ENCODE assay signal across 10 cellular contexts in genomic region chr13:73998631-73999030, GRCh38.
DNase-seq lines count a peak whose midpoint lies in the region; ATAC-seq, FAIRE-seq and TF ChIP-seq lines count a peak whose summit lies in the region.
"Had no signal": no experiment of that assay in that cellular context is flagged by ENCODE, and none has a peak within 500 bp of the region (broad histone marks: within the 10 kb centered on the region; RNA-seq: fewer than 3 reads in every experiment).

No MANE protein-coding gene starts in this region.

- POLR2A ChIA-PET in activated CD8-positive, alpha-beta T cell treated with anti-CD3 and anti-CD28 coated beads for 36 hours (lab: Charles Lee), result no interaction called here
- POLR2A ChIA-PET in activated CD8-positive, alpha-beta T cell treated with anti-CD3 and anti-CD28 coated beads, Interleukin-2, amount 10 ng/mL, durations not matched to agents 7 days and 5 days (lab: Charles Lee), result no interaction called here

- peaks cover 46% of the 10 kb centered on the region for H3K4me1 Mint-ChIP-seq in activated CD8-positive, alpha-beta T cell treated with anti-CD3 and anti-CD28 coated beads for 36 hours (ENCODE audit: low read depth)
- peaks cover 9% of the 10 kb centered on the region for H3K4me1 Mint-ChIP-seq in activated CD8-positive, alpha-beta T cell treated with anti-CD3 and anti-CD28 coated beads, Interleukin-2, amount 10 ng/mL, durations not matched to agents 7 days and 5 days (ENCODE audit: low read depth)
- H3K4me1 Mint-ChIP-seq in neural progenitor cell, result peaks cover 8% of the 10 kb centered on the region

- no peak for FAIRE-seq in GM12891 (lab: Jason Lieb, UNC)

- H3K27ac Mint-ChIP-seq in activated CD8-positive, alpha-beta T cell treated with anti-CD3 and anti-CD28 coated beads for 36 hours, result peak overlapping the region; percentile 53
- H3K27ac Mint-ChIP-seq in activated CD8-positive, alpha-beta T cell treated with anti-CD3 and anti-CD28 coated beads, Interleukin-2, amount 10 ng/mL, durations not matched to agents 7 days and 5 days, result no peak overlapping the region
- H3K27ac Mint-ChIP-seq in neural progenitor cell, result no peak overlapping the region

- H3K27me3 Mint-ChIP-seq in activated CD8-positive, alpha-beta T cell treated with anti-CD3 and anti-CD28 coated beads for 36 hours, result no peaks in the 10 kb centered on the region
- no peaks in the 10 kb centered on the region for H3K27me3 Mint-ChIP-seq in activated CD8-positive, alpha-beta T cell treated with anti-CD3 and anti-CD28 coated beads, Interleukin-2, amount 10 ng/mL, durations not matched to agents 7 days and 5 days (ENCODE audit: low read depth)
- H3K27me3 Mint-ChIP-seq in neural progenitor cell (ENCODE audit: insufficient read depth, low read depth), result no peaks in the 10 kb centered on the region

- H3F3A ChIP-seq in neural cell (ENCODE audit: insufficient read depth, low read length, poor library complexity, severe bottlenecking) (no peaks in the 10 kb centered on the region), neural progenitor cell (ENCODE audit: low read depth) (no peaks in the 10 kb centered on the region)

- intact Hi-C loops in activated CD8-positive, alpha-beta T cell treated with anti-CD3 and anti-CD28 coated beads for 36 hours (cut with micrococcal nuclease), result no loop called here

- TF ChIP-seq POLR2A in GM12891 (IDR thresholded peaks at IDR 0.05; ENCODE audit: low read depth, low read length), result no peak

- no peak overlapping the region for H3K9ac ChIP-seq in neural cell (ENCODE audit: low read length)
- H3K9ac ChIP-seq in neural progenitor cell, result no peak overlapping the region

- DNase-seq in activated CD8-positive, alpha-beta T cell treated with anti-CD3 and anti-CD28 coated beads for 36 hours, result no peak
- DNase-seq in activated CD8-positive, alpha-beta T cell treated with anti-CD3 and anti-CD28 coated beads, Interleukin-2, amount 10 ng/mL, durations not matched to agents 7 days and 5 days, result no peak
- DNase-seq in effector CD4-positive, alpha-beta T cell, result no peak
- DNase-seq in neural progenitor cell (ENCODE audit: low spot score) (no peak), GM12891 (ENCODE audit: insufficient read length, low spot score) (no peak)
- DNase-seq: ACHN; stimulated activated CD4-positive, alpha-beta T cell treated with anti-CD3 and anti-CD28 coated beads, Interleukin-4, amount 100 ng/mL, for 1 hour had no signal

- peaks cover 11% of the 10 kb centered on the region for H3K36me3 Mint-ChIP-seq in activated CD8-positive, alpha-beta T cell treated with anti-CD3 and anti-CD28 coated beads for 36 hours (ENCODE audit: low read depth)
- peaks cover 9% of the 10 kb centered on the region for H3K36me3 Mint-ChIP-seq in activated CD8-positive, alpha-beta T cell treated with anti-CD3 and anti-CD28 coated beads, Interleukin-2, amount 10 ng/mL, durations not matched to agents 7 days and 5 days (ENCODE audit: low read depth)
- H3K36me3 Mint-ChIP-seq in neural progenitor cell, result peaks cover 4% of the 10 kb centered on the region

- peak; percentile 13 for TF ChIP-seq RAD21 in neural cell (conservative IDR thresholded peaks at IDR 0.05)

- no peak for TF ChIP-seq CTCF in activated CD8-positive, alpha-beta T cell treated with anti-CD3 and anti-CD28 coated beads for 36 hours (IDR thresholded peaks at IDR 0.05)
- TF ChIP-seq CTCF in neural cell (IDR thresholded peaks at IDR 0.05; ENCODE audit: poor library complexity, severe bottlenecking) (no peak), neural progenitor cell (IDR thresholded peaks at IDR 0.05) (no peak)

- H3K9me3 ChIP-seq in neural cell (ENCODE audit: low read length) (no peaks in the 10 kb centered on the region), neural progenitor cell (ENCODE audit: low read depth) (no peaks in the 10 kb centered on the region)

- no peaks in the 10 kb centered on the region for H3K9me2 ChIP-seq in neural cell (ENCODE audit: insufficient read depth, low read length)

- H3K36me3 ChIP-seq in neural cell (ENCODE audit: insufficient read depth, low read length), result no peaks in the 10 kb centered on the region
- H3K36me3 ChIP-seq in neural progenitor cell, result no peaks in the 10 kb centered on the region

- H3K27me3 ChIP-seq in neural cell (ENCODE audit: insufficient read depth, low read depth, low read length), result no peaks in the 10 kb centered on the region
- H3K27me3 ChIP-seq in neural progenitor cell, result no peaks in the 10 kb centered on the region

- H3K4me2 ChIP-seq in neural cell (ENCODE audit: low read length), result peak overlapping the region; percentile 10
- no peak overlapping the region for H3K4me2 ChIP-seq in neural progenitor cell

- CTCF ChIA-PET in activated CD8-positive, alpha-beta T cell treated with anti-CD3 and anti-CD28 coated beads for 36 hours (lab: Charles Lee), result interaction anchor here (1.9 kb wide), 1 partner anchor 12 kb away, joined by 5 read pairs; no protein-coding TSS in a partner anchor
- CTCF ChIA-PET in activated CD8-positive, alpha-beta T cell treated with anti-CD3 and anti-CD28 coated beads, Interleukin-2, amount 10 ng/mL, durations not matched to agents 7 days and 5 days (lab: Charles Lee), result interaction anchor here (1.9 kb wide), 1 partner anchor 13 kb away, joined by 8 read pairs; no protein-coding TSS in a partner anchor

- peak; percentile 89 for ATAC-seq in activated CD8-positive, alpha-beta T cell treated with anti-CD3 and anti-CD28 coated beads for 36 hours
- ATAC-seq in activated CD8-positive, alpha-beta T cell treated with anti-CD3 and anti-CD28 coated beads, Interleukin-2, amount 10 ng/mL, durations not matched to agents 7 days and 5 days, result no peak
- ATAC-seq in GM21528 (IDR thresholded peaks at IDR 0.05; ENCODE audit: low FRiP score, unreplicated experiment), result peak; percentile 82
- ATAC-seq in HG03378 (IDR thresholded peaks at IDR 0.05; ENCODE audit: unreplicated experiment), result peak; percentile 77

- peak; percentile 27 for TF ChIP-seq EP300 in neural cell (conservative IDR thresholded peaks at IDR 0.05; ENCODE audit: poor library complexity, severe bottlenecking)

- no peaks in the 10 kb centered on the region for H4K20me1 ChIP-seq in neural cell (ENCODE audit: insufficient read depth)
- H4K20me1 ChIP-seq in neural progenitor cell (ENCODE audit: low read depth), result no peaks in the 10 kb centered on the region

- no peaks in the 10 kb centered on the region for H3K4me1 ChIP-seq in neural progenitor cell

- peaks cover 44% of the 10 kb centered on the region for H3K79me2 ChIP-seq in neural cell (replicated peaks; ENCODE audit: insufficient read depth, low read length)
- no peaks in the 10 kb centered on the region for H3K79me2 ChIP-seq in neural progenitor cell (ENCODE audit: low read depth)

- no peaks in the 10 kb centered on the region for H3K9me3 Mint-ChIP-seq in activated CD8-positive, alpha-beta T cell treated with anti-CD3 and anti-CD28 coated beads for 36 hours
- no peaks in the 10 kb centered on the region for H3K9me3 Mint-ChIP-seq in activated CD8-positive, alpha-beta T cell treated with anti-CD3 and anti-CD28 coated beads, Interleukin-2, amount 10 ng/mL, durations not matched to agents 7 days and 5 days (ENCODE audit: insufficient read depth)
- H3K9me3 Mint-ChIP-seq in neural progenitor cell, result no peaks in the 10 kb centered on the region

- H3K27ac ChIP-seq in neural cell (ENCODE audit: low read length) (no peak overlapping the region), neural progenitor cell (no peak overlapping the region)

- H3K4me3 ChIP-seq in neural cell (ENCODE audit: low read length), result no peak overlapping the region
- H3K4me3 ChIP-seq in neural progenitor cell, result no peak overlapping the region

- no peak overlapping the region for H2AFZ ChIP-seq in neural cell (ENCODE audit: low read depth, low read length)
- no peak overlapping the region for H2AFZ ChIP-seq in neural progenitor cell (replicated peaks)

- no peak overlapping the region for H3K4me3 Mint-ChIP-seq in activated CD8-positive, alpha-beta T cell treated with anti-CD3 and anti-CD28 coated beads for 36 hours
- H3K4me3 Mint-ChIP-seq in activated CD8-positive, alpha-beta T cell treated with anti-CD3 and anti-CD28 coated beads, Interleukin-2, amount 10 ng/mL, durations not matched to agents 7 days and 5 days, result no peak overlapping the region
- no peak overlapping the region for H3K4me3 Mint-ChIP-seq in neural progenitor cell

TF ChIP-seq in neural cell, 6 proteins besides CTCF, POLR2A, EP300 and RAD21:
- TF ChIP-seq SMC3 (conservative IDR thresholded peaks at IDR 0.05; ENCODE audit: poor library complexity), result no peak

TF ChIP-seq in GM12891, 5 proteins besides CTCF, POLR2A, EP300 and RAD21:
- TF ChIP-seq PAX5 (IDR thresholded peaks at IDR 0.05; ENCODE audit: insufficient read depth, low read length, severe bottlenecking), result no peak
- TF ChIP-seq SPI1 (IDR thresholded peaks at IDR 0.05; ENCODE audit: low read depth, low read length), result no peak
- no peak for TF ChIP-seq POLR2AphosphoS5 (IDR thresholded peaks at IDR 0.05; ENCODE audit: low read depth, low read length)
